ENCODE assay signal across 24 cellular contexts in the genomic region with DNA sequence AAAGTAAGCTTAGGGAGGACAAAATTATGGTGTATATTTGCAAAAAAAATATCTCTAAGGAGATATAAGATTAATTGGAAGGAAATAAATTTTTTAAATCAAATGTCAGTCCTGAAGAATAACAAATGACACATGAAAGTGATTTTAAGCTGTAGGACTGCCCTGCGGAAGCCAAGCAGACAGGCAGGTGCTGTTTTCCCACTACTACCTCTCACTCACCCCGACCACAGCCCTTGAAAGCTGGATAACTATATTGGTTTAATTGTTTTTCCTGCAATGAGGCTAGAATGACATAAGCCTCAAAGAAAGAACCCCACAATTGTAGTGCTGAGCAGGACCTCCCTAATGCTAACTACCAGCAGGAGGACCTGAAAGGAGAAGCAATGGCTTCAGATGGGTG.
"Had no signal": no experiment of that assay in that cellular context is flagged by ENCODE, and none has a peak within 500 bp of the region (broad histone marks: within the 10 kb centered on the region; RNA-seq: fewer than 3 reads in every experiment).

No MANE protein-coding gene starts in this region.

- H3K9me3 ChIP-seq: esophagus squamous epithelium, gastrocnemius medialis, heart right ventricle, left lung had no signal

- H3K4me1 Mint-ChIP-seq: memory B cell had no signal

- H3K36me3 Mint-ChIP-seq: memory B cell; naive thymus-derived CD4-positive, alpha-beta T cell had no signal

- ATAC-seq: esophagus mucosa; gastrocnemius medialis; heart right ventricle; left cardiac atrium; left lung; left ventricle myocardium superior; naive thymus-derived CD4-positive, alpha-beta T cell had no signal

- H3K4me1 ChIP-seq: gastrocnemius medialis, left lung had no signal

- H3K4me3 Mint-ChIP-seq: memory B cell; naive thymus-derived CD4-positive, alpha-beta T cell had no signal

- H3K9me3 Mint-ChIP-seq: memory B cell; naive thymus-derived CD4-positive, alpha-beta T cell had no signal

- H3K27me3 ChIP-seq: esophagus squamous epithelium, gastrocnemius medialis had no signal

- H3K27ac Mint-ChIP-seq: memory B cell; naive thymus-derived CD4-positive, alpha-beta T cell had no signal

- H3K27me3 Mint-ChIP-seq: memory B cell had no signal

- DNase-seq: dermis blood vessel endothelial cell; dorsolateral prefrontal cortex; effector CD4-positive, alpha-beta T cell; effector memory CD4-positive, alpha-beta T cell; erythroblast; esophagus squamous epithelium; foreskin fibroblast; foreskin melanocyte; gastrocnemius medialis; glutamatergic neuron; heart right ventricle; hippocampal formation; left cardiac atrium; left lung; left ventricle myocardium superior; mammary epithelial cell; mesendoderm; midbrain; naive thymus-derived CD4-positive, alpha-beta T cell had no signal

- H3K27ac ChIP-seq: coronary artery, epithelial cell of prostate, esophagus squamous epithelium, gastrocnemius medialis, heart right ventricle, left lung had no signal

- H3K36me3 ChIP-seq: esophagus squamous epithelium, gastrocnemius medialis, heart right ventricle, left lung had no signal

- H3K4me3 ChIP-seq: coronary artery, dorsolateral prefrontal cortex, esophagus squamous epithelium, gastrocnemius medialis, heart right ventricle, left lung, lung had no signal
